In genomic region chr2:149729575-149729974, GRCh38 we compare ENCODE assay signal across 22 cellular contexts.
"Had no signal": no experiment of that assay in that cellular context is flagged by ENCODE, and none has a peak within 500 bp of the region (broad histone marks: within the 10 kb centered on the region; RNA-seq: fewer than 3 reads in every experiment).

No MANE protein-coding gene starts in this region.

- H3K27me3 Mint-ChIP-seq: effector memory CD8-positive, alpha-beta T cell had no signal

- H3K9me3 Mint-ChIP-seq: effector memory CD8-positive, alpha-beta T cell; nephron progenitor cell; type B pancreatic cell had no signal

- H3K36me3 ChIP-seq: neutrophil, ovary, right atrium auricular region, sigmoid colon, suprapubic skin, thyroid gland had no signal

- ATAC-seq: effector memory CD8-positive, alpha-beta T cell; left colon; left ventricle myocardium superior; stimulated activated naive CD8-positive, alpha-beta T cell treated with anti-CD3 and anti-CD28 coated beads, Interleukin-15, Interleukin-2, amounts not matched to agents 100 U/mL and 50 U/mL, for 24 hours had no signal

- H3K4me1 ChIP-seq: thyroid gland had no signal

- H3K4me3 ChIP-seq: hepatocyte, lung, ovary, right atrium auricular region, sigmoid colon, skin epidermis, suprapubic skin, thyroid gland had no signal

- H3K4me3 Mint-ChIP-seq: effector memory CD8-positive, alpha-beta T cell; naive B cell; nephron progenitor cell; type B pancreatic cell had no signal

- H3K27ac ChIP-seq: hepatocyte, neutrophil, ovary, right atrium auricular region, sigmoid colon, skin epidermis, suprapubic skin, thyroid gland had no signal

- H3K9me3 ChIP-seq: neutrophil, ovary, right atrium auricular region, sigmoid colon, suprapubic skin, thyroid gland had no signal

- DNase-seq: effector memory CD8-positive, alpha-beta T cell; erythroblast; foreskin melanocyte; head of caudate nucleus; left colon; left ventricle myocardium superior; mesenchymal stem cell; naive B cell; nephron progenitor cell; ovary; sigmoid colon; stimulated activated CD4-positive, alpha-beta T cell treated with anti-CD3 and anti-CD28 coated beads, Interleukin-2, amount 100 ng/mL, for 48 hours; stimulated activated naive CD8-positive, alpha-beta T cell treated with anti-CD3 and anti-CD28 coated beads, Interleukin-15, Interleukin-2, amounts not matched to agents 100 U/mL and 50 U/mL, for 24 hours; thyroid gland had no signal

- H3K27ac Mint-ChIP-seq: effector memory CD8-positive, alpha-beta T cell; naive B cell; nephron progenitor cell; type B pancreatic cell had no signal

- H3K27me3 ChIP-seq: hepatocyte, neutrophil, ovary, right atrium auricular region, sigmoid colon, suprapubic skin, thyroid gland had no signal

- FAIRE-seq: urothelium cell line had no signal

- H3K4me1 Mint-ChIP-seq: naive B cell had no signal

- H3K36me3 Mint-ChIP-seq: naive B cell had no signal
